1 cellular context compared by ENCODE assay signal in genomic region chr1:180238675-180239074, GRCh38.
TF ChIP-seq lines count a peak whose summit lies in the region.

No MANE protein-coding gene starts in this region.

TF ChIP-seq in WTC11, 78 proteins besides CTCF, POLR2A, EP300 and RAD21 (continued from another document):
- TF ChIP-seq FOXP1 (CRISPR knock-in tag; IDR thresholded peaks at IDR 0.05; ENCODE audit: borderline replicate concordance) (no peak), ZBTB43 (CRISPR knock-in tag; IDR thresholded peaks at IDR 0.05) (no peak), CDX4 (CRISPR knock-in tag; IDR thresholded peaks at IDR 0.05; ENCODE audit: borderline replicate concordance) (no peak), TEAD1 (CRISPR knock-in tag; IDR thresholded peaks at IDR 0.05) (no peak), RELA (CRISPR knock-in tag; IDR thresholded peaks at IDR 0.05; ENCODE audit: borderline replicate concordance) (no peak), HMGA2 (CRISPR knock-in tag; IDR thresholded peaks at IDR 0.05) (no peak), ETV6 (CRISPR knock-in tag; IDR thresholded peaks at IDR 0.05) (no peak), ZNF219 (CRISPR knock-in tag; IDR thresholded peaks at IDR 0.05; ENCODE audit: borderline replicate concordance) (no peak), GABPB1 (CRISPR knock-in tag; IDR thresholded peaks at IDR 0.05) (no peak), NR1H2 (CRISPR knock-in tag; IDR thresholded peaks at IDR 0.05) (no peak)
- TF ChIP-seq, protein P1, sequence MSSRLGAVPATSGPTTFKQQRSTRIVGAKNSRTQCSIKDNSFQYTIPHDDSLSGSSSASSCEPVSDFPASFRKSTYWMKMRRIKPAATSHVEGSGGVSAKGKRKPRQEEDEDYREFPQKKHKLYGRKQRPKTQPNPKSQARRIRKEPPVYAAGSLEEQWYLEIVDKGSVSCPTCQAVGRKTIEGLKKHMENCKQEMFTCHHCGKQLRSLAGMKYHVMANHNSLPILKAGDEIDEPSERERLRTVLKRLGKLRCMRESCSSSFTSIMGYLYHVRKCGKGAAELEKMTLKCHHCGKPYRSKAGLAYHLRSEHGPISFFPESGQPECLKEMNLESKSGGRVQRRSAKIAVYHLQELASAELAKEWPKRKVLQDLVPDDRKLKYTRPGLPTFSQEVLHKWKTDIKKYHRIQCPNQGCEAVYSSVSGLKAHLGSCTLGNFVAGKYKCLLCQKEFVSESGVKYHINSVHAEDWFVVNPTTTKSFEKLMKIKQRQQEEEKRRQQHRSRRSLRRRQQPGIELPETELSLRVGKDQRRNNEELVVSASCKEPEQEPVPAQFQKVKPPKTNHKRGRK (CRISPR knock-in tag; IDR thresholded peaks at IDR 0.05; ENCODE audit: borderline replicate concordance) = no peak
- TF ChIP-seq, protein P2, sequence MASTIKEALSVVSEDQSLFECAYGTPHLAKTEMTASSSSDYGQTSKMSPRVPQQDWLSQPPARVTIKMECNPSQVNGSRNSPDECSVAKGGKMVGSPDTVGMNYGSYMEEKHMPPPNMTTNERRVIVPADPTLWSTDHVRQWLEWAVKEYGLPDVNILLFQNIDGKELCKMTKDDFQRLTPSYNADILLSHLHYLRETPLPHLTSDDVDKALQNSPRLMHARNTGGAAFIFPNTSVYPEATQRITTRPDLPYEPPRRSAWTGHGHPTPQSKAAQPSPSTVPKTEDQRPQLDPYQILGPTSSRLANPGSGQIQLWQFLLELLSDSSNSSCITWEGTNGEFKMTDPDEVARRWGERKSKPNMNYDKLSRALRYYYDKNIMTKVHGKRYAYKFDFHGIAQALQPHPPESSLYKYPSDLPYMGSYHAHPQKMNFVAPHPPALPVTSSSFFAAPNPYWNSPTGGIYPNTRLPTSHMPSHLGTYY (CRISPR knock-in tag; IDR thresholded peaks at IDR 0.05) = no peak
- TF ChIP-seq, protein P3, sequence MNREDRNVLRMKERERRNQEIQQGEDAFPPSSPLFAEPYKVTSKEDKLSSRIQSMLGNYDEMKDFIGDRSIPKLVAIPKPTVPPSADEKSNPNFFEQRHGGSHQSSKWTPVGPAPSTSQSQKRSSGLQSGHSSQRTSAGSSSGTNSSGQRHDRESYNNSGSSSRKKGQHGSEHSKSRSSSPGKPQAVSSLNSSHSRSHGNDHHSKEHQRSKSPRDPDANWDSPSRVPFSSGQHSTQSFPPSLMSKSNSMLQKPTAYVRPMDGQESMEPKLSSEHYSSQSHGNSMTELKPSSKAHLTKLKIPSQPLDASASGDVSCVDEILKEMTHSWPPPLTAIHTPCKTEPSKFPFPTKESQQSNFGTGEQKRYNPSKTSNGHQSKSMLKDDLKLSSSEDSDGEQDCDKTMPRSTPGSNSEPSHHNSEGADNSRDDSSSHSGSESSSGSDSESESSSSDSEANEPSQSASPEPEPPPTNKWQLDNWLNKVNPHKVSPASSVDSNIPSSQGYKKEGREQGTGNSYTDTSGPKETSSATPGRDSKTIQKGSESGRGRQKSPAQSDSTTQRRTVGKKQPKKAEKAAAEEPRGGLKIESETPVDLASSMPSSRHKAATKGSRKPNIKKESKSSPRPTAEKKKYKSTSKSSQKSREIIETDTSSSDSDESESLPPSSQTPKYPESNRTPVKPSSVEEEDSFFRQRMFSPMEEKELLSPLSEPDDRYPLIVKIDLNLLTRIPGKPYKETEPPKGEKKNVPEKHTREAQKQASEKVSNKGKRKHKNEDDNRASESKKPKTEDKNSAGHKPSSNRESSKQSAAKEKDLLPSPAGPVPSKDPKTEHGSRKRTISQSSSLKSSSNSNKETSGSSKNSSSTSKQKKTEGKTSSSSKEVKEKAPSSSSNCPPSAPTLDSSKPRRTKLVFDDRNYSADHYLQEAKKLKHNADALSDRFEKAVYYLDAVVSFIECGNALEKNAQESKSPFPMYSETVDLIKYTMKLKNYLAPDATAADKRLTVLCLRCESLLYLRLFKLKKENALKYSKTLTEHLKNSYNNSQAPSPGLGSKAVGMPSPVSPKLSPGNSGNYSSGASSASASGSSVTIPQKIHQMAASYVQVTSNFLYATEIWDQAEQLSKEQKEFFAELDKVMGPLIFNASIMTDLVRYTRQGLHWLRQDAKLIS (CRISPR knock-in tag; IDR thresholded peaks at IDR 0.05; ENCODE audit: borderline replicate concordance) = no peak
